In genomic region chr18:68660355-68661183, GRCh38 we compare ENCODE assay signal across 9 cellular contexts. TPM values are rescaled to one million over a fixed set of nuclear protein-coding genes. Genes with fewer than 3 reads are reported as not detected.
DNase-seq lines count a peak whose midpoint lies in the region; ATAC-seq and TF ChIP-seq lines count a peak whose summit lies in the region.
"Had no signal": no experiment of that assay in that cellular context is flagged by ENCODE, and none has a peak within 500 bp of the region (broad histone marks: within the 10 kb centered on the region; RNA-seq: fewer than 3 reads in every experiment).

No MANE protein-coding gene starts in this region.

- H3K4me1 ChIP-seq in right atrium auricular region: no peaks in the 10 kb centered on the region

- intact Hi-C loops in left ventricle myocardium superior (cut with micrococcal nuclease): loop anchor here (2.0 kb wide), 1 partner anchor 1442 kb away; no protein-coding TSS in a partner anchor

- H3K36me3 ChIP-seq in right atrium auricular region: no peaks in the 10 kb centered on the region

- no peak for DNase-seq in right atrium auricular region (ENCODE audit: low spot score)
- no peak for DNase-seq in left ventricle myocardium superior
- peak; percentile 42 for DNase-seq in NCI-H2196 (lab: John Stamatoyannopoulos, UW; ENCODE audit: unreplicated experiment)
- DNase-seq in astrocyte of the hippocampus (ENCODE audit: low read depth, low spot score): peak; percentile 60
- peak; percentile 43 for DNase-seq in kidney glomerular epithelial cell (lab: John Stamatoyannopoulos, UW)
- DNase-seq in stimulated activated naive CD8-positive, alpha-beta T cell treated with anti-CD3 and anti-CD28 coated beads, Interleukin-15, amount 100 ng/mL, for 72 hours: no peak
- DNase-seq in activated T-cell treated with anti-CD3 and anti-CD28 coated beads, Interleukin-2, amount 50 U/mL, for 48 hours: no peak

- no peaks in the 10 kb centered on the region for H3K4me1 Mint-ChIP-seq in stimulated activated naive CD8-positive, alpha-beta T cell treated with anti-CD3 and anti-CD28 coated beads, Interleukin-15, amount 100 ng/mL, for 72 hours

- no peak overlapping the region for H3K27ac Mint-ChIP-seq in stimulated activated naive CD8-positive, alpha-beta T cell treated with anti-CD3 and anti-CD28 coated beads, Interleukin-15, amount 100 ng/mL, for 72 hours
- H3K27ac Mint-ChIP-seq: activated naive CD8-positive, alpha-beta T cell had no signal

- ATAC-seq in left ventricle myocardium superior: no peak
- no peak for ATAC-seq in stimulated activated naive CD8-positive, alpha-beta T cell treated with anti-CD3 and anti-CD28 coated beads, Interleukin-15, amount 100 ng/mL, for 72 hours
- no peak for ATAC-seq in HG03097 (IDR thresholded peaks at IDR 0.05; ENCODE audit: low FRiP score, unreplicated experiment)

- H3K27me3 Mint-ChIP-seq in stimulated activated naive CD8-positive, alpha-beta T cell treated with anti-CD3 and anti-CD28 coated beads, Interleukin-15, amount 100 ng/mL, for 72 hours: no peaks in the 10 kb centered on the region
- H3K27me3 Mint-ChIP-seq: activated naive CD8-positive, alpha-beta T cell had no signal

- H3K9me3 ChIP-seq in right atrium auricular region: no peaks in the 10 kb centered on the region

- H3K4me3 Mint-ChIP-seq in stimulated activated naive CD8-positive, alpha-beta T cell treated with anti-CD3 and anti-CD28 coated beads, Interleukin-15, amount 100 ng/mL, for 72 hours: no peak overlapping the region
- H3K4me3 Mint-ChIP-seq: activated naive CD8-positive, alpha-beta T cell had no signal

- TF ChIP-seq CTCF in right atrium auricular region (IDR thresholded peaks at IDR 0.05): peak; percentile 21 to 70

- no peak overlapping the region for H3K27ac ChIP-seq in right atrium auricular region

- H3K9me3 Mint-ChIP-seq in stimulated activated naive CD8-positive, alpha-beta T cell treated with anti-CD3 and anti-CD28 coated beads, Interleukin-15, amount 100 ng/mL, for 72 hours: no peaks in the 10 kb centered on the region

- H3K4me3 ChIP-seq in right atrium auricular region: no peak overlapping the region

- H3K27me3 ChIP-seq in right atrium auricular region: no peaks in the 10 kb centered on the region

RNA-seq across cellular contexts. Expression of gene TMX3, which starts 54.3 kb away (rescaled TPM):
- total RNA-seq in right atrium auricular region: 10 to 100 TPM; 17.7 to 27.6 TPM
- total RNA-seq in left ventricle myocardium superior: 25.7 TPM

Comparison
In these comparisons a context has a peak if more than half of its experiments do, and no peak if none do; other contexts are left out.
1. DNase-seq: peak in NCI-H2196 (single experiment), astrocyte of the hippocampus (single experiment) and kidney glomerular epithelial cell (single experiment); none in right atrium auricular region (single experiment), left ventricle myocardium superior (single experiment), stimulated activated naive CD8-positive, alpha-beta T cell treated with anti-CD3 and anti-CD28 coated beads, Interleukin-15, amount 100 ng/mL, for 72 hours (0 of 2) and activated T-cell treated with anti-CD3 and anti-CD28 coated beads, Interleukin-2, amount 50 U/mL, for 48 hours (0 of 2).